Comparison of ENCODE assay signal across 13 cellular contexts in the genomic region with DNA sequence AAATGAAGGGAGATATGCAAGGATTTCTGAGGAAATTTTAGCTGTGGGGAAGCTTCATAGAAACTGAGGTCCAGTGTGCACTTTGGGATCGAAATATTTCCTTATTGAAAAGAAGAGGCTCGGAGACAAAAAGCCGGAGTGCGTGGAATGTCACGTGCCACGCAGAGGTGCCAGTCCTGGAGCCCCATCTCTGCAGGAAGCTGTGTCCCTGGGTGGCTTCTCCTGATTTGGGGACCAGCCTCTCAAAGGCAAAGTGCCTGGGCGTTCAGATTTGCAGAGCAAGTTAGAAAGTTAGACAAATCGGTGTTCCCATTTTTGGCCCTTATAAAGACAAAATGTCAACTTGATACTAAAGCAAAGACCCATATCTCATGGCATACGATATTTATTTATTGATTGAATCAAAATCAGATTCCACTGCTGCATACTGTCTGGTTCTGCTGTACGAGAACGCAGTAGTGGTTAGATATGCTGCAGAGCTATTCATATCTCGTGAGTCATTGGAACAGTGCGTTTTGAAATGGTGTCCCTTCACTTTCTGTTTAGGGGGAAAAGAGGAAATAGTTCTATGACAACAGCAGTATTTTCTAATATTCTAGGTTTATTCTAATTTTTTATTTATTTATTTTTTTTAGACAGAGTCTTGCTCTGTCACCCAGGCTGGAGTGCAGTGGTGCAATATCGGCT. TPM values are rescaled to one million over a fixed set of nuclear protein-coding genes. Genes with fewer than 3 reads are reported as not detected.
A peak's percentile ranks its signal among the peaks of the same experiment; 100 is the strongest.
DNase-seq lines count a peak whose midpoint lies in the region; ATAC-seq and TF ChIP-seq lines count a peak whose summit lies in the region.
"Had no signal": no experiment of that assay in that cellular context is flagged by ENCODE, and none has a peak within 500 bp of the region (broad histone marks: within the 10 kb centered on the region; RNA-seq: fewer than 3 reads in every experiment).

No MANE protein-coding gene starts in this region.

- no peak overlapping the region for H2AFZ ChIP-seq in smooth muscle cell (ENCODE audit: low read depth)
- H2AFZ ChIP-seq: neural progenitor cell had no signal

- POLR2A ChIA-PET in activated CD4-positive, alpha-beta memory T cell treated with anti-CD3 and anti-CD28 coated beads for 36 hours (lab: Charles Lee) = interaction anchor here (1.2 kb wide), 1 partner anchor 10 kb away, joined by 3 read pairs; no protein-coding TSS in a partner anchor

- H3K4me3 Mint-ChIP-seq in activated CD4-positive, alpha-beta memory T cell treated with anti-CD3 and anti-CD28 coated beads for 36 hours = no peak overlapping the region
- H3K4me3 Mint-ChIP-seq: neural progenitor cell had no signal

- CTCF ChIA-PET in activated CD4-positive, alpha-beta memory T cell treated with anti-CD3 and anti-CD28 coated beads for 36 hours (lab: Charles Lee) = interaction anchor here (1.0 to 2.5 kb wide), 2 partner anchors 9 to 10 kb away, joined by 3 to 15 read pairs; a partner anchor contains a TSS

- TF ChIP-seq CTCF in right lobe of liver (IDR thresholded peaks at IDR 0.05) (no peak), smooth muscle cell (IDR thresholded peaks at IDR 0.05; ENCODE audit: borderline replicate concordance, insufficient read depth, poor library complexity, severe bottlenecking) (no peak)

- peak; percentile 58 for DNase-seq in Ammon's horn (ENCODE audit: low spot score)
- DNase-seq in Kasumi-1 (lab: John Stamatoyannopoulos, UW) = peak; percentile 47 to 57
- no peak for DNase-seq in activated CD4-positive, alpha-beta memory T cell treated with anti-CD3 and anti-CD28 coated beads for 36 hours
- no peak for DNase-seq in right lobe of liver
- DNase-seq in NCI-H2171 (lab: John Stamatoyannopoulos, UW) = no peak
- DNase-seq in mucosa of gallbladder (ENCODE audit: low spot score) = no peak
- DNase-seq in smooth muscle cell (lab: John Stamatoyannopoulos, UW; ENCODE audit: unreplicated experiment) = no peak
- DNase-seq: activated CD4-positive, alpha-beta T cell treated with anti-CD3 and anti-CD28 coated beads for 1 hour; foreskin melanocyte; NCI-H226 had no signal

- peak overlapping the region; percentile 54 for H3K27ac Mint-ChIP-seq in activated CD4-positive, alpha-beta memory T cell treated with anti-CD3 and anti-CD28 coated beads for 36 hours
- H3K27ac Mint-ChIP-seq: neural progenitor cell had no signal

- H3K36me3 Mint-ChIP-seq in activated CD4-positive, alpha-beta memory T cell treated with anti-CD3 and anti-CD28 coated beads for 36 hours = no peaks in the 10 kb centered on the region
- H3K36me3 Mint-ChIP-seq: neural progenitor cell had no signal

- H3K9me3 ChIP-seq in right lobe of liver = no peaks in the 10 kb centered on the region
- no peaks in the 10 kb centered on the region for H3K9me3 ChIP-seq in smooth muscle cell (replicated peaks; ENCODE audit: low read depth)

- ATAC-seq in right lobe of liver = peak; percentile 53 to 74 (median 64)
- no peak for ATAC-seq in GM19035 (IDR thresholded peaks at IDR 0.05; ENCODE audit: unreplicated experiment)

- no peaks in the 10 kb centered on the region for H3K79me2 ChIP-seq in smooth muscle cell (ENCODE audit: low read depth)

- H3K4me1 ChIP-seq in right lobe of liver (no peaks in the 10 kb centered on the region), smooth muscle cell (ENCODE audit: low read depth) (no peaks in the 10 kb centered on the region)
- H3K4me1 ChIP-seq: neural progenitor cell had no signal

- peaks cover 56% of the 10 kb centered on the region for H3K4me1 Mint-ChIP-seq in activated CD4-positive, alpha-beta memory T cell treated with anti-CD3 and anti-CD28 coated beads for 36 hours (ENCODE audit: low read depth)
- H3K4me1 Mint-ChIP-seq: neural progenitor cell had no signal

- H3K27me3 ChIP-seq in right lobe of liver (no peaks in the 10 kb centered on the region), smooth muscle cell (ENCODE audit: low read depth) (no peaks in the 10 kb centered on the region)
- H3K27me3 ChIP-seq: cardiac muscle cell, neural progenitor cell had no signal

- H3K9ac ChIP-seq in smooth muscle cell (ENCODE audit: low read depth) = no peak overlapping the region
- H3K9ac ChIP-seq: neural progenitor cell had no signal

- no peaks in the 10 kb centered on the region for H4K20me1 ChIP-seq in smooth muscle cell (ENCODE audit: low read depth)

- H3K9me3 Mint-ChIP-seq in activated CD4-positive, alpha-beta memory T cell treated with anti-CD3 and anti-CD28 coated beads for 36 hours = no peaks in the 10 kb centered on the region

- no peak for TF ChIP-seq POLR2A in right lobe of liver (IDR thresholded peaks at IDR 0.05)

- H3K36me3 ChIP-seq in right lobe of liver = no peaks in the 10 kb centered on the region
- no peaks in the 10 kb centered on the region for H3K36me3 ChIP-seq in smooth muscle cell (ENCODE audit: low read depth)
- H3K36me3 ChIP-seq: cardiac muscle cell, neural progenitor cell had no signal

- intact Hi-C loops in activated CD4-positive, alpha-beta memory T cell treated with anti-CD3 and anti-CD28 coated beads for 36 hours (cut with micrococcal nuclease) = loop anchor here (10.0 kb wide), 1 partner anchor 348 kb away; no protein-coding TSS in a partner anchor
- intact Hi-C loops in right lobe of liver (cut with DNase I) = no loop called here

- no peaks in the 10 kb centered on the region for H3K27me3 Mint-ChIP-seq in activated CD4-positive, alpha-beta memory T cell treated with anti-CD3 and anti-CD28 coated beads for 36 hours

- no peak overlapping the region for H3K27ac ChIP-seq in right lobe of liver
- H3K27ac ChIP-seq in smooth muscle cell (ENCODE audit: low read depth) = no peak overlapping the region
- H3K27ac ChIP-seq: cardiac muscle cell, neural progenitor cell had no signal

- H3K4me3 ChIP-seq in right lobe of liver = no peak overlapping the region
- no peak overlapping the region for H3K4me3 ChIP-seq in smooth muscle cell
- H3K4me3 ChIP-seq: cardiac muscle cell, neural progenitor cell had no signal

- no peaks in the 10 kb centered on the region for H3F3A ChIP-seq in smooth muscle cell (ENCODE audit: low read depth)

- no peak overlapping the region for H3K4me2 ChIP-seq in smooth muscle cell
- H3K4me2 ChIP-seq: neural progenitor cell had no signal

- WGBS in right lobe of liver (ENCODE audit: insufficient coverage, low coverage, low lambda C conversion rate, missing lambda C conversion rate) = 52% methylated on average over 13 of the region's 14 CpGs
- 85% methylated on average over 14 of the region's 14 CpGs for WGBS in smooth muscle cell (ENCODE audit: low lambda C conversion rate)

RNA-seq across cellular contexts. Expression of a gene that starts 9.1 kb away (rescaled TPM):
- total RNA-seq in activated CD4-positive, alpha-beta memory T cell treated with anti-CD3 and anti-CD28 coated beads for 36 hours = 10 to 100 TPM; 27.0 to 30.5 TPM
- total RNA-seq in right lobe of liver (10 to 100 TPM; 14.7 to 20.2 (median 17.9) TPM), mucosa of gallbladder (35.0 TPM), smooth muscle cell (25.6 and 26.4 TPM in 2 replicates)
- 11.2 and 12.5 TPM in 2 replicates for polyA plus RNA-seq in smooth muscle cell

Comparison
In these comparisons a context has a peak if more than half of its experiments do, and no peak if none do; other contexts are left out.
1. DNase-seq: peak in Ammon's horn (single experiment) and Kasumi-1 (2 of 2); none in activated CD4-positive, alpha-beta memory T cell treated with anti-CD3 and anti-CD28 coated beads for 36 hours (single experiment), right lobe of liver (0 of 3), NCI-H2171 (single experiment), mucosa of gallbladder (single experiment) and smooth muscle cell (single experiment).